ENCODE assay signal across 8 cellular contexts in genomic region chr1:181179980-181180964, GRCh38.
DNase-seq lines count a peak whose midpoint lies in the region; ATAC-seq and TF ChIP-seq lines count a peak whose summit lies in the region.

No MANE protein-coding gene starts in this region.

- peak; percentile 61 for DNase-seq in DMS 273 treated with DMSO at 0.1 percent for 48 hours (lab: John Stamatoyannopoulos, UW)
- DNase-seq in NCI-H1436 treated with DMSO at 0.1 percent for 48 hours (lab: John Stamatoyannopoulos, UW): peak; percentile 60
- DNase-seq in activated CD4-positive, alpha-beta T cell treated with anti-CD3 and anti-CD28 coated beads, Interleukin-2, amount 50 U/mL, for 4 hours: peak; percentile 26 to 32
- DNase-seq in fibroblast of peridontal ligament (ENCODE audit: extremely low read depth): peak; percentile 61
- DNase-seq in omental fat pad (ENCODE audit: low spot score): no peak
- DNase-seq in activated CD4-positive, CD25-positive, alpha-beta regulatory T cell treated with anti-CD3 and anti-CD28 coated beads, Interleukin-2, amount 50 U/mL, for 72 hours: no peak

- TF ChIP-seq CTCF in omental fat pad (IDR thresholded peaks at IDR 0.05): no peak

- ATAC-seq in omental fat pad (ENCODE audit: low FRiP score): peak; percentile 48
- ATAC-seq in HG02610 (IDR thresholded peaks at IDR 0.05; ENCODE audit: unreplicated experiment): no peak
- no peak for ATAC-seq in HG03280 (IDR thresholded peaks at IDR 0.05; ENCODE audit: unreplicated experiment)

Comparison
In these comparisons a context has a peak if more than half of its experiments do, and no peak if none do; other contexts are left out.
1. DNase-seq: peak in DMS 273 treated with DMSO at 0.1 percent for 48 hours (single experiment), NCI-H1436 treated with DMSO at 0.1 percent for 48 hours (single experiment), activated CD4-positive, alpha-beta T cell treated with anti-CD3 and anti-CD28 coated beads, Interleukin-2, amount 50 U/mL, for 4 hours (2 of 2) and fibroblast of peridontal ligament (single experiment); none in omental fat pad (single experiment) and activated CD4-positive, CD25-positive, alpha-beta regulatory T cell treated with anti-CD3 and anti-CD28 coated beads, Interleukin-2, amount 50 U/mL, for 72 hours (single experiment).